9 cellular contexts compared by ENCODE assay signal in the genomic region with DNA sequence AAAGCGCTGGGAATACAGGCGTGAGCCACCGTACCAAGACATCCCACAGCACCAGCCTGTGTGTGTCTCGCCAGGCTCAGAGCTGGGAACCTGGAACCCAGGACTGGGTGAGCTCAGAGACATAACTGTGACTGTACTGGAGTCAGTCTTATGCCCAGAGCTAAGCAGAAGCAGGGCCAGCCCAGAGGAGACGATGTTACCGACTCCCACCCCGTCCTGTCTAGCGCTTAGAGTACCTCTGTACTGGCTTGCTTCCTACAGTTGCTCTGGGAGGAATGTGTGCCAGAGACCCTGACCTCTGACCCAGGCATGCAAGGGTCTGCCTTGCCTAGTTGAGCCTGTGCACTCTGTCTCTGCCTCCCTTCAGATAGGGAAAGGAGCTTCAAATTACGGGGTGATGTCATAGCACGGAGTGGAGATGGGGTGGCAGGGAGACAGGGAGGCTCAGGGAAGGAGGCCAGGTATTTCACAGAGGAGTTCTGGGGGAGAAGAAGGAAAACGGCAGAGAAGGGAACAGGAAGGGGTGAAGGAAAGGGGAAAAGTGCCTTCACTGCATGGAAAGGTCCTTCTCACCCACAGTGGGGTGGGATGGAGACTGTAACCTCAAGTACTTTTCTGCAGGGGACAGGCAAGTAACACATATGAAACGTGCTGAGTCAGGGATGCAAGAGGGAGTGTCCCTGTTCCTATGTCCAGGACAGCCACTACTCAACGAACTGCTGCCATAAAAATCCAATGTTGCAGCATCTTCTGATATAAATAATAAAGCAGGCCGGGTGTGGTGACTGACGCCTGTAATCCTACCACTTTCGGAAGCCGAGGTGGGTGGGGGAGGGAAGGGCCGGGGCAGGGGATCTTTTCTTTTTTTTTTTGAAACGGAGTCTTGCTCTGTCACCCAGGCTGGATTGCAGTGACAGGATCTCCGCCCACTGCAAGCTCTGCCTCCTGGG. TPM values are rescaled to one million over a fixed set of nuclear protein-coding genes. Genes with fewer than 3 reads are reported as not detected.
DNase-seq lines count a peak whose midpoint lies in the region; ATAC-seq and TF ChIP-seq lines count a peak whose summit lies in the region.
"Had no signal": no experiment of that assay in that cellular context is flagged by ENCODE, and none has a peak within 500 bp of the region (broad histone marks: within the 10 kb centered on the region; RNA-seq: fewer than 3 reads in every experiment).

No MANE protein-coding gene starts in this region.

- H3K27ac ChIP-seq in dorsolateral prefrontal cortex = peak overlapping the region in 37 of 59 donors; percentile 0 to 78 (median 47)

- no peak for TF ChIP-seq POLR2A in GM18505 (IDR thresholded peaks at IDR 0.05; ENCODE audit: borderline replicate concordance, extremely low read depth, insufficient read depth, insufficient read length)

- intact Hi-C loops in dorsolateral prefrontal cortex (cut with DNase I) = loop anchor here in 1 of 2 donors (5.0 to 10.0 kb wide), 4 partner anchors 269 to 466 kb away; partner anchors contain the start of genes FUS, HSD3B7, KAT8 and ZNF646

- TF ChIP-seq CTCF in AG10803 (conservative IDR thresholded peaks at IDR 0.05; ENCODE audit: low read length) = no peak
- no peak for TF ChIP-seq CTCF in dorsolateral prefrontal cortex (IDR thresholded peaks at IDR 0.05 in 54 of 56, conservative IDR thresholded peaks at IDR 0.05 in 2 of 56; ENCODE audit: low read depth in 1 of 56, partially characterized antibody in 56 of 56)

- no peaks in the 10 kb centered on the region for H3K27me3 ChIP-seq in dorsolateral prefrontal cortex

- DNase-seq in AG10803 (ENCODE audit: low read depth) (peak; percentile 65), NCI-H2227 (lab: John Stamatoyannopoulos, UW; ENCODE audit: unreplicated experiment) (peak; percentile 19), dorsolateral prefrontal cortex (peak in 2 of 10 donors; percentile 23 to 38), myocyte (ENCODE audit: low read depth) (peak; percentile 54)

- H3K4me3 ChIP-seq in AG10803 (ENCODE audit: low read length) (peak overlapping the region; percentile 15), dorsolateral prefrontal cortex (no peak overlapping the region)

- no peak for ATAC-seq in GM19452 (IDR thresholded peaks at IDR 0.05; ENCODE audit: unreplicated experiment)
- ATAC-seq in GM21619 (IDR thresholded peaks at IDR 0.05; ENCODE audit: unreplicated experiment) = no peak
- no peak for ATAC-seq in GM18505 (IDR thresholded peaks at IDR 0.05; ENCODE audit: unreplicated experiment)
- no peak for ATAC-seq in GM21360 (IDR thresholded peaks at IDR 0.05; ENCODE audit: unreplicated experiment)

RNA-seq across cellular contexts. Expression of gene ARMC5, which starts 5.8 kb away (rescaled TPM):
- total RNA-seq in dorsolateral prefrontal cortex (10 to 100 TPM; 10.4 to 21.8 (median 15.2) TPM), myocyte (17.2 and 21.5 TPM in 2 replicates)
- 8.3 TPM for polyA plus RNA-seq in myocyte (2012)

RNA-seq across cellular contexts. Expression of gene ZNF843, which starts 10.9 kb away (rescaled TPM):
- total RNA-seq in dorsolateral prefrontal cortex (1 to 10 TPM; 1.2 to 5.3 (median 2.9) TPM), myocyte (1.8 and 2.2 TPM in 2 replicates)
- 1.9 TPM for polyA plus RNA-seq in myocyte (2012)
- total RNA-seq: RPMI7951 had no signal

RNA-seq across cellular contexts. Expression of gene TGFB1I1, which starts 18.4 kb away (rescaled TPM):
- total RNA-seq in dorsolateral prefrontal cortex = 10 to 100 TPM in 12 of 120 experiments, 1 to 10 TPM in 108; 1.7 to 19.5 (median 4.9) TPM
- total RNA-seq in myocyte = 25.4 and 44.5 TPM in 2 replicates
- 65.0 TPM for polyA plus RNA-seq in myocyte (2012)

RNA-seq across cellular contexts. Expression of gene COX6A2, which starts 25.4 kb away (rescaled TPM):
- total RNA-seq in dorsolateral prefrontal cortex (1 to 10 TPM in 10 of 120 experiments, not detected in 110; 1.2 to 2.2 (median 1.5) TPM), myocyte (68.6 and 227 TPM in 2 replicates)
- 193 TPM for polyA plus RNA-seq in myocyte (2012)
- total RNA-seq: RPMI7951 had no signal

RNA-seq across cellular contexts. Expression of gene SLC5A2, which starts 29.4 kb away (rescaled TPM):
- total RNA-seq in dorsolateral prefrontal cortex (1 to 10 TPM in 5 of 120 experiments, under 1 TPM in 48, not detected in 67; 0.17 to 1.8 (median 0.48) TPM), myocyte (0.05 TPM in 1 of 2 replicates, not detected in the other)
- polyA plus RNA-seq in myocyte (2012) = 0.37 TPM
- total RNA-seq: RPMI7951 had no signal
